11 cellular contexts compared by ENCODE assay signal in genomic region chr1:164601399-164602141, GRCh38. TPM values are rescaled to one million over a fixed set of nuclear protein-coding genes. Genes with fewer than 3 reads are reported as not detected.
DNase-seq lines count a peak whose midpoint lies in the region; ATAC-seq and TF ChIP-seq lines count a peak whose summit lies in the region.
"Had no signal": no experiment of that assay in that cellular context is flagged by ENCODE, and none has a peak within 500 bp of the region (broad histone marks: within the 10 kb centered on the region; RNA-seq: fewer than 3 reads in every experiment).

No MANE protein-coding gene starts in this region.

- intact Hi-C loops in left ventricle myocardium superior (cut with micrococcal nuclease) (no loop called here), gastrocnemius medialis (cut with DNase I; ENCODE audit: low total_unique reads) (loop anchor here (10.0 kb wide), 1 partner anchor 473 kb away; no protein-coding TSS in a partner anchor)

- POLR2A ChIA-PET in HEK293 (lab: Yijun Ruan, JAX), result interaction anchor here (1.2 to 3.5 kb wide), 3 partner anchors 9 to 43 kb away, joined by 3 to 39 read pairs (median 3); partner anchors contain the start of gene PBX1

- H3K4me3 ChIP-seq in HEK293 (ENCODE audit: low read depth, low read length) (no peak overlapping the region), SK-N-MC (no peak overlapping the region), gastrocnemius medialis (no peak overlapping the region)

- no peaks in the 10 kb centered on the region for H3K9me3 ChIP-seq in HEK293 (ENCODE audit: control insufficient read depth, insufficient read depth, low read depth, low read length)
- no peaks in the 10 kb centered on the region for H3K9me3 ChIP-seq in SK-N-MC (ENCODE audit: low read depth, low read length)
- H3K9me3 ChIP-seq in gastrocnemius medialis, result no peaks in the 10 kb centered on the region

- no peak overlapping the region for H3K9ac ChIP-seq in SK-N-MC (ENCODE audit: insufficient read length)

- CTCF ChIA-PET in HEK293 (lab: Yijun Ruan, JAX), result interaction anchor here (0.7 to 2.2 kb wide), 8 partner anchors 9 to 1073 kb away, joined by 3 to 15 read pairs (median 4); no protein-coding TSS in a partner anchor

- DNase-seq in SK-N-MC (ENCODE audit: low read depth, low spot score), result no peak
- DNase-seq in left ventricle myocardium superior, result no peak
- DNase-seq in gastrocnemius medialis, result no peak
- no peak for DNase-seq in stimulated activated naive CD4-positive, alpha-beta T cell (lab: John Stamatoyannopoulos, UW)
- DNase-seq in NCI-H2029 treated with DMSO at 0.1 percent for 48 hours (lab: John Stamatoyannopoulos, UW), result no peak
- no peak for DNase-seq in foreskin melanocyte
- DNase-seq: activated T-cell treated with anti-CD3 and anti-CD28 coated beads, Interleukin-2, amount 50 U/mL, for 48 hours; retina; T-helper 9 cell had no signal

- H3K4me1 ChIP-seq in HEK293 (ENCODE audit: control insufficient read depth, insufficient read depth, low read length) (peaks cover 37% of the 10 kb centered on the region), gastrocnemius medialis (peaks cover 30 to 58% of the 10 kb centered on the region in 2 donors)

- TF ChIP-seq CTCF in HEK293 (tag by site-specific recombination; IDR thresholded peaks at IDR 0.05) (no peak), gastrocnemius medialis (IDR thresholded peaks at IDR 0.05 in 4 of 5, conservative IDR thresholded peaks at IDR 0.05 in 1 of 5) (no peak)

- in situ Hi-C loops in gastrocnemius medialis (cut with MboI; ENCODE audit: low sequenced_read_pairs in 4 of 4), result loop anchor here in 1 of 4 donors (10.0 kb wide), 1 partner anchor 63 kb away; no protein-coding TSS in a partner anchor

- H3K27me3 ChIP-seq in gastrocnemius medialis, result no peaks in the 10 kb centered on the region

- H3K27ac ChIP-seq in HEK293 (ENCODE audit: extremely low read depth, low read depth, low read length), result peak overlapping the region; percentile 66
- peak overlapping the region; percentile 88; the same call in 1 of the 2 replicates for H3K27ac ChIP-seq in SK-N-MC
- H3K27ac ChIP-seq in gastrocnemius medialis, result peak overlapping the region; percentile 70 to 80 (median 76)

- H3K36me3 ChIP-seq in HEK293 (ENCODE audit: control insufficient read depth in 2 of 2, insufficient read depth in 1 of 2, low read length in 2 of 2) (no peaks in the 10 kb centered on the region), SK-N-MC (ENCODE audit: insufficient read depth, low read length) (peaks cover 10% of the 10 kb centered on the region; the same call in 1 of the 2 replicates), gastrocnemius medialis (no peaks in the 10 kb centered on the region)

- no peak for TF ChIP-seq POLR2A in gastrocnemius medialis (IDR thresholded peaks at IDR 0.05)

- peak; percentile 53 for ATAC-seq in left ventricle myocardium superior
- peak in 1 of 2 donors; percentile 25 for ATAC-seq in gastrocnemius medialis
- ATAC-seq in GM21619 (IDR thresholded peaks at IDR 0.05; ENCODE audit: unreplicated experiment), result no peak

TF ChIP-seq in HEK293, 187 proteins besides CTCF, POLR2A, EP300 and RAD21 (continues in another document):
- TF ChIP-seq ZNF248 (tag by site-specific recombination; IDR thresholded peaks at IDR 0.05) (no peak), PRDM1 (tag by site-specific recombination; IDR thresholded peaks at IDR 0.05) (0 out of 2 replicates have a peak, but pooled peaks have one; percentile 43), ZNF510 (tag by site-specific recombination; IDR thresholded peaks at IDR 0.05; ENCODE audit: insufficient replicate concordance) (no peak), GLIS2 (tag by site-specific recombination; IDR thresholded peaks at IDR 0.05) (no peak), ZNF26 (tag by site-specific recombination; IDR thresholded peaks at IDR 0.05) (no peak), GFI1B (tag by site-specific recombination; IDR thresholded peaks at IDR 0.05) (no peak), MZF1 (tag by site-specific recombination; IDR thresholded peaks at IDR 0.05; ENCODE audit: borderline replicate concordance) (0 out of 2 replicates have a peak, but pooled peaks have one; percentile 29), ZNF76 (tag by site-specific recombination; IDR thresholded peaks at IDR 0.05; ENCODE audit: borderline replicate concordance, low read depth) (no peak), SCRT1 (tag by site-specific recombination; IDR thresholded peaks at IDR 0.05; ENCODE audit: borderline replicate concordance) (0 out of 2 replicates have a peak, but pooled peaks have one; percentile 12), HOXD13 (CRISPR knock-in tag; IDR thresholded peaks at IDR 0.05; ENCODE audit: borderline replicate concordance) (no peak), ZNF341 (tag by site-specific recombination; IDR thresholded peaks at IDR 0.05; ENCODE audit: low read depth) (no peak), ZNF514 (tag by site-specific recombination; IDR thresholded peaks at IDR 0.05) (no peak), ZNF645 (tag by site-specific recombination; IDR thresholded peaks at IDR 0.05) (no peak), WT1 (tag by site-specific recombination; IDR thresholded peaks at IDR 0.05) (peak; percentile 65; the same call in 1 of the 2 replicates), PRDM10 (tag by site-specific recombination; IDR thresholded peaks at IDR 0.05) (peak; percentile 96), ZNF398 (tag by site-specific recombination; IDR thresholded peaks at IDR 0.05) (no peak), ZNF132 (tag by site-specific recombination; IDR thresholded peaks at IDR 0.05; ENCODE audit: borderline replicate concordance) (no peak), FEZF1 (tag by site-specific recombination; IDR thresholded peaks at IDR 0.05) (no peak)

RNA-seq across cellular contexts. Expression of gene PBX1, which starts 42.6 kb away (rescaled TPM):
- 69.6 TPM for total RNA-seq in left ventricle myocardium superior
- 10 to 100 TPM; 21.7 to 36.5 (median 29.0) TPM for total RNA-seq in gastrocnemius medialis
